Comparison of ENCODE assay signal across 8 cellular contexts in the genomic region with DNA sequence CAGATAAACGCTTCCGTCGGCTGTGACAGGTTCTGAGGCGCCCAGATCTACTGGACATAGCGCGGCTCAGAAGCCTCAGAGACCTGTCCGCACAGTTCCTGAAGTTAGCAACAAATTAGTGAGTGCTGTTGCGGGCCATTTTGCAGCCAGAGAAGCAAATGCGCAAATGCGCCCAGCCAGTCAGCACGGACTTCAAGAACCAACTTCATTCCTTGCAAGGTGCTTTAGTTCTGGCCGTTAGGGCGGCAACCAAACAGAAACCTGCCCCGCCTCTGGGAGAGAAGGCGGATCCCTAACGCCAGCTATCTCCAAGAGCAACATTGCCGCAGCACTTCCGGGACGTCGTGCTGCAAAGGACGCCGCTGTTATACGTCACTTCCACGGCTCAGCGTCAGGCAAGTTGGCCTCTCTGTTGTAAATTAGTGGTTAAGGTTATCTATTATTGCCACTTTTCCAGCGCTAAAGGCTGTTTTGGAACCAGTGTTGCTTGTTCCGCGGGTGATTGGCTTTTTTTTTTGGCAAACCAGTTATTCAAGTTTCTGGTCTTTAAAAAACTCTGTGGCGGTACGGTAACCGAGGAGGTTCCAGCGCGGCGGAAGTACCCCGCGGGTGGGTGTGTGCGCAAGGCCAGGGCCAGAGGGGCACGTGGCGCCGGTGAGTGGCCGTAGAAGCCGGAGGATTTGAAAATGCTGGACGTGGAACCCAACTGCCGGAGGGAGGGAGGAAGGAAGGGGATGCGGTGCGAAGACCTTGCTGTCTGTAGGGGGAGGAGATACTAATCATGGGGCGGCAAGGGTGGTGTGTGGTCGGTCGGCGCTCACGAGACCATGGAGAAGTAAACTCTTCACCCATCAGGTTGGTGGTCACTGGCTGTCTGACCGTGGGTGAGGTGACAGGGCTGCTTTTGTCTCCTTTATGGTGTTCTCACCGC. TPM values are rescaled to one million over a fixed set of nuclear protein-coding genes. Genes with fewer than 3 reads are reported as not detected.
DNase-seq lines count a peak whose midpoint lies in the region; ATAC-seq, FAIRE-seq and TF ChIP-seq lines count a peak whose summit lies in the region.

A gene (plus strand): TSS at position 612 of the 931 bp plus-strand sequence. CDS start 403 bp downstream, outside the sequence.

- dilution Hi-C loops in keratinocyte (cut with MboI; ENCODE audit: extremely low pct_ligation_motif_present, low sequenced_read_pairs), result no loop called here

- H3K36me3 ChIP-seq in keratinocyte (ENCODE audit: control insufficient read depth in 2 of 2, extremely low read depth in 1 of 2, insufficient read depth in 2 of 2, low read length in 2 of 2), result peaks cover 4 to 12% of the 10 kb centered on the region in 2 experiments

- DNase-seq in AG09319 (ENCODE audit: extremely low read depth, low read depth), result peak; percentile 61
- DNase-seq in NCI-H446 treated with DMSO at 0.1 percent for 48 hours (lab: John Stamatoyannopoulos, UW), result peak; percentile 80
- DNase-seq in cerebellar nuclear complex (lab: John Stamatoyannopoulos, UW), result peak; percentile 42 to 70
- DNase-seq in keratinocyte (ENCODE audit: low read depth, low spot score), result peak; percentile 36
- peak; percentile 63 to 70 for DNase-seq in stimulated activated CD4-positive, alpha-beta T cell treated with anti-CD3 and anti-CD28 coated beads, Interleukin-15, amount 100 ng/mL, for 1 hour (ENCODE audit: low read depth in 1 of 2, low spot score in 1 of 2)

- H4K20me1 ChIP-seq in keratinocyte (ENCODE audit: control insufficient read depth, extremely low read depth, insufficient read depth, low read length), result no peaks in the 10 kb centered on the region

- no peaks in the 10 kb centered on the region for H3K9me3 ChIP-seq in keratinocyte (ENCODE audit: control insufficient read depth, low read depth, low read length)

- TF ChIP-seq CTCF in AG09319 (IDR thresholded peaks at IDR 0.05; ENCODE audit: low read depth, low read length) (no peak), keratinocyte (optimal IDR thresholded peaks at IDR 0.05 in 1 of 3, IDR thresholded peaks at IDR 0.05 in 1 of 3, conservative IDR thresholded peaks at IDR 0.05 in 1 of 3; ENCODE audit: extremely low read depth in 1 of 3, insufficient read depth in 2 of 3, low read length in 3 of 3) (no peak)

- peak; percentile 94 for FAIRE-seq in keratinocyte (lab: Jason Lieb, UNC)

- peak within 1 kb of the TSS; percentile 94 to 98 (median 96) for H3K4me3 ChIP-seq in keratinocyte (ENCODE audit: control insufficient read depth in 2 of 3, extremely low read depth in 1 of 3, insufficient read depth in 2 of 3, low read depth in 1 of 3, low read length in 3 of 3)

- peak; percentile 99 for ATAC-seq in GM19035 (IDR thresholded peaks at IDR 0.05; ENCODE audit: unreplicated experiment)
- peak; percentile 99 for ATAC-seq in HG03354 (IDR thresholded peaks at IDR 0.05; ENCODE audit: poor library complexity, severe bottlenecking, unreplicated experiment)
- ATAC-seq in activated CD4-positive, CD25-positive, alpha-beta regulatory T cell treated with anti-CD3 and anti-CD28 coated beads, Interleukin-2, amount 50 U/mL, for 24 hours, result peak; percentile 95

- peak within 1 kb of the TSS; percentile 90 for H3K4me2 ChIP-seq in keratinocyte (ENCODE audit: control insufficient read depth, extremely low read depth, insufficient read depth, low read depth, low read length)

- peak within 1 kb of the TSS; percentile 99 for H2AFZ ChIP-seq in keratinocyte (ENCODE audit: control insufficient read depth, low read length)

- no peaks in the 10 kb centered on the region for H3K9me1 ChIP-seq in keratinocyte (ENCODE audit: control insufficient read depth, extremely low read depth, insufficient read depth, low read length)

- peaks cover 14% of the 10 kb centered on the region for H3K4me1 ChIP-seq in keratinocyte (ENCODE audit: control insufficient read depth, extremely low read depth, insufficient read depth, low read length)

- peaks cover 42% of the 10 kb centered on the region for H3K79me2 ChIP-seq in keratinocyte (ENCODE audit: control insufficient read depth, insufficient read depth, low read length)

- H3K27me3 ChIP-seq in keratinocyte (ENCODE audit: control insufficient read depth, extremely low read depth, insufficient read depth, low read length), result no peaks in the 10 kb centered on the region

- H3K9ac ChIP-seq in keratinocyte (ENCODE audit: control insufficient read depth, extremely low read depth, insufficient read depth, low read length), result peak within 1 kb of the TSS; percentile 97

- peak within 1 kb of the TSS; percentile 99 for H3K27ac ChIP-seq in keratinocyte (ENCODE audit: control insufficient read depth, insufficient read depth, low read length)

RNA-seq across cellular contexts. Expression of the gene that starts here (rescaled TPM):
- 14.8 to 31.9 TPM (median 24.2 TPM) in 3 replicates for polyA plus RNA-seq in keratinocyte
- polyA plus RNA-seq in keratinocyte (2011; ENCODE audit: low read depth), result 5.8 TPM
- 18.6 and 27.1 TPM in 2 replicates for polyA plus RNA-seq in keratinocyte (2011; cell fraction: cytosol; rRNA removed)
- 14.5 and 24.8 TPM in 2 replicates for polyA plus RNA-seq in keratinocyte (2011; cell fraction: nucleus; rRNA removed)
- polyA plus RNA-seq in keratinocyte (2012; ENCODE audit: low replicate concordance), result 35.3 and 47.6 TPM in 2 replicates
- 0.66 to 3.0 TPM (median 2.2 TPM) in 3 replicates for polyA minus RNA-seq in keratinocyte
- 4.8 TPM for polyA minus RNA-seq in keratinocyte (2011; cell fraction: cytosol; rRNA and poly(A)+ RNA removed)
- polyA minus RNA-seq in keratinocyte (2011; cell fraction: nucleus; rRNA and poly(A)+ RNA removed), result 1.6 and 3.3 TPM in 2 replicates

Comparison
In these comparisons a context has a peak if more than half of its experiments do, and no peak if none do; other contexts are left out.
1. Peak in every context shown above with its lines: DNase-seq, ATAC-seq, H3K4me3 ChIP-seq and H3K27ac ChIP-seq.